ENCODE assay signal across 10 cellular contexts in the genomic region with DNA sequence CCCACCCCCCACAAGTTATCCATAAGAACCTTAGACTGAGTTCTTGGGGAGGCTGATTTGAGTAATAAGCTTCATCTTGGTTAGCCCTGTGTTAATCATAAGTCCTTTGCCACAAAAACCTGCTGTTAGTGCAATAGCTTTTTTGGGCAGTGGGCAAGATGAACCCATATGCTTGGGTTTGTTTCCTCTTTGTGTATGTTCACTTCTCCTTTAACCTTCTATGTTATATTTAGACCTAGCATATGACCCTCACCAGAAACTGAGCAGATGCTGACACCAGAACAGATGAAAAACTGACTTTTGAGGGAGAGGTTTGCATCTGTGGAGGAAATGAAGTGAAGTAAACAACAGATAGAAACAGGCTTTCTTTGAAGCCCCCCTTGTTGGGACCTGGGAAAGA.
DNase-seq lines count a peak whose midpoint lies in the region; ATAC-seq and TF ChIP-seq lines count a peak whose summit lies in the region.
"Had no signal": no experiment of that assay in that cellular context is flagged by ENCODE, and none has a peak within 500 bp of the region (broad histone marks: within the 10 kb centered on the region; RNA-seq: fewer than 3 reads in every experiment).

No MANE protein-coding gene starts in this region.

- H3K4me3 Mint-ChIP-seq in T-helper 17 cell (no peak overlapping the region), mesothelial cell of epicardium (no peak overlapping the region)
- H3K4me3 Mint-ChIP-seq in activated T-helper 17 cell treated with anti-CD3 and anti-CD28 coated beads, Interleukin-2, amount 50 U/mL, for 72 hours, result no peak overlapping the region

- no peak overlapping the region for H3K27ac Mint-ChIP-seq in T-helper 17 cell
- no peak overlapping the region for H3K27ac Mint-ChIP-seq in mesothelial cell of epicardium
- no peak overlapping the region for H3K27ac Mint-ChIP-seq in activated T-helper 17 cell treated with anti-CD3 and anti-CD28 coated beads, Interleukin-2, amount 50 U/mL, for 72 hours

- DNase-seq in CD1c-positive myeloid dendritic cell (ENCODE audit: extremely low spot score) (peak; percentile 56), T-helper 17 cell (no peak), mesothelial cell of epicardium (ENCODE audit: low spot score in 2 of 2, unreplicated experiment in 2 of 2) (no peak), activated gamma-delta T cell treated with Interleukin-2 at 50 U/mL for 16 hours (no peak)
- no peak for DNase-seq in activated CD4-positive, CD25-positive, alpha-beta regulatory T cell (lab: John Stamatoyannopoulos, UW)
- DNase-seq: aorta, gastrocnemius medialis had no signal

- H3K9me3 ChIP-seq in T-helper 17 cell (ENCODE audit: control insufficient read depth, low read length, poor library complexity, severe bottlenecking), result no peaks in the 10 kb centered on the region
- H3K9me3 ChIP-seq: gastrocnemius medialis had no signal

- ATAC-seq in GM19452 (IDR thresholded peaks at IDR 0.05; ENCODE audit: unreplicated experiment), result peak; percentile 79
- peak; percentile 83 for ATAC-seq in HG03108 (IDR thresholded peaks at IDR 0.05; ENCODE audit: unreplicated experiment)
- ATAC-seq in T-helper 17 cell, result peak; percentile 60
- no peak for ATAC-seq in activated T-helper 17 cell treated with anti-CD3 and anti-CD28 coated beads, Interleukin-2, amount 50 U/mL, for 72 hours (replicated peaks)
- ATAC-seq: gastrocnemius medialis had no signal

- peaks cover 3% of the 10 kb centered on the region for H3K9me3 Mint-ChIP-seq in mesothelial cell of epicardium
- no peaks in the 10 kb centered on the region for H3K9me3 Mint-ChIP-seq in activated T-helper 17 cell treated with anti-CD3 and anti-CD28 coated beads, Interleukin-2, amount 50 U/mL, for 72 hours

- H3K27me3 Mint-ChIP-seq in T-helper 17 cell, result peaks cover 18% of the 10 kb centered on the region
- H3K27me3 Mint-ChIP-seq in mesothelial cell of epicardium (ENCODE audit: low read depth), result peaks cover 2% of the 10 kb centered on the region
- H3K27me3 Mint-ChIP-seq in activated T-helper 17 cell treated with anti-CD3 and anti-CD28 coated beads, Interleukin-2, amount 50 U/mL, for 72 hours, result peaks cover 11% of the 10 kb centered on the region

- H3K36me3 Mint-ChIP-seq in T-helper 17 cell (ENCODE audit: low read depth), result no peaks in the 10 kb centered on the region
- no peaks in the 10 kb centered on the region for H3K36me3 Mint-ChIP-seq in mesothelial cell of epicardium
- H3K36me3 Mint-ChIP-seq in activated T-helper 17 cell treated with anti-CD3 and anti-CD28 coated beads, Interleukin-2, amount 50 U/mL, for 72 hours (ENCODE audit: low read depth), result no peaks in the 10 kb centered on the region

- no peaks in the 10 kb centered on the region for H3K4me1 Mint-ChIP-seq in T-helper 17 cell
- no peaks in the 10 kb centered on the region for H3K4me1 Mint-ChIP-seq in mesothelial cell of epicardium
- no peaks in the 10 kb centered on the region for H3K4me1 Mint-ChIP-seq in activated T-helper 17 cell treated with anti-CD3 and anti-CD28 coated beads, Interleukin-2, amount 50 U/mL, for 72 hours

- TF ChIP-seq CTCF in mesothelial cell of epicardium (IDR thresholded peaks at IDR 0.05; ENCODE audit: unreplicated experiment), result no peak
